ENCODE assay signal across 11 cellular contexts in genomic region chr2:11346129-11346528, GRCh38. TPM values are rescaled to one million over a fixed set of nuclear protein-coding genes. Genes with fewer than 3 reads are reported as not detected.
DNase-seq lines count a peak whose midpoint lies in the region; ATAC-seq and TF ChIP-seq lines count a peak whose summit lies in the region.
"Had no signal": no experiment of that assay in that cellular context is flagged by ENCODE, and none has a peak within 500 bp of the region (broad histone marks: within the 10 kb centered on the region; RNA-seq: fewer than 3 reads in every experiment).

No MANE protein-coding gene starts in this region.

- no peaks in the 10 kb centered on the region for H3K9me2 ChIP-seq in hepatocyte (replicated peaks; ENCODE audit: insufficient read depth)

- H3K36me3 Mint-ChIP-seq in CD4-positive, CD25-positive, alpha-beta regulatory T cell, result no peaks in the 10 kb centered on the region

- H3K27me3 Mint-ChIP-seq in CD4-positive, CD25-positive, alpha-beta regulatory T cell, result peaks cover 6% of the 10 kb centered on the region
- H3K27me3 Mint-ChIP-seq in stimulated activated naive CD8-positive, alpha-beta T cell treated with anti-CD3 and anti-CD28 coated beads, Interleukin-15, amount 100 ng/mL, for 72 hours, result peaks cover 8% of the 10 kb centered on the region

- H4K20me1 ChIP-seq in hepatocyte (ENCODE audit: insufficient read depth, poor library complexity, severe bottlenecking), result peaks cover 24% of the 10 kb centered on the region

- peaks cover 29% of the 10 kb centered on the region for H3K79me2 ChIP-seq in hepatocyte

- TF ChIP-seq EP300 in sigmoid colon (IDR thresholded peaks at IDR 0.05), result no peak

- H3K27ac ChIP-seq in CD4-positive, CD25-positive, alpha-beta regulatory T cell (ENCODE audit: insufficient read depth, low read length, poor library complexity, severe bottlenecking), result no peak overlapping the region
- H3K27ac ChIP-seq in SJSA1, result peak overlapping the region; percentile 99; the same call in 1 of the 2 replicates
- H3K27ac ChIP-seq in hepatocyte, result peak overlapping the region; percentile 100
- peak overlapping the region; percentile 98 to 100 (median 98) for H3K27ac ChIP-seq in sigmoid colon

- no peaks in the 10 kb centered on the region for H3K36me3 ChIP-seq in CD4-positive, CD25-positive, alpha-beta regulatory T cell (ENCODE audit: control insufficient read depth, insufficient read depth, low read length)
- H3K36me3 ChIP-seq in SJSA1, result peaks cover 13% of the 10 kb centered on the region
- H3K36me3 ChIP-seq in hepatocyte (replicated peaks; ENCODE audit: insufficient read depth, low read depth), result no peaks in the 10 kb centered on the region
- no peaks in the 10 kb centered on the region for H3K36me3 ChIP-seq in sigmoid colon

- TF ChIP-seq CTCF in hepatocyte (IDR thresholded peaks at IDR 0.05; ENCODE audit: poor library complexity) (no peak), sigmoid colon (IDR thresholded peaks at IDR 0.05) (no peak)

- no peak for DNase-seq in CD4-positive, CD25-positive, alpha-beta regulatory T cell
- DNase-seq in SJSA1 (ENCODE audit: low read depth in 1 of 2, low spot score in 2 of 2), result no peak
- no peak for DNase-seq in hepatocyte (ENCODE audit: low spot score)
- DNase-seq in sigmoid colon, result no peak
- no peak for DNase-seq in NCI-H1092 treated with DMSO at 0.1 percent for 48 hours (lab: John Stamatoyannopoulos, UW)
- DNase-seq in stimulated activated naive CD8-positive, alpha-beta T cell treated with anti-CD3 and anti-CD28 coated beads, Interleukin-15, amount 100 ng/mL, for 72 hours, result no peak
- DNase-seq: activated T-cell treated with anti-CD3 and anti-CD28 coated beads for 4 hours, NCI-H1417, T-helper 9 cell had no signal

- no peak for TF ChIP-seq POLR2A in sigmoid colon (IDR thresholded peaks at IDR 0.05)

- no peak for ATAC-seq in CD4-positive, CD25-positive, alpha-beta regulatory T cell (ENCODE audit: low read depth in 2 of 2)
- no peak for ATAC-seq in stimulated activated naive CD8-positive, alpha-beta T cell treated with anti-CD3 and anti-CD28 coated beads, Interleukin-15, amount 100 ng/mL, for 72 hours
- no peak for ATAC-seq in HG03439 (IDR thresholded peaks at IDR 0.05; ENCODE audit: unreplicated experiment)
- no peak for ATAC-seq in HG02938 (IDR thresholded peaks at IDR 0.05; ENCODE audit: unreplicated experiment)

- H2AFZ ChIP-seq in hepatocyte, result no peak overlapping the region

- peak overlapping the region; percentile 12 to 96 (median 85) for H3K4me3 Mint-ChIP-seq in CD4-positive, CD25-positive, alpha-beta regulatory T cell
- H3K4me3 Mint-ChIP-seq in stimulated activated naive CD8-positive, alpha-beta T cell treated with anti-CD3 and anti-CD28 coated beads, Interleukin-15, amount 100 ng/mL, for 72 hours, result no peak overlapping the region

- H3K9me3 ChIP-seq in CD4-positive, CD25-positive, alpha-beta regulatory T cell (ENCODE audit: control insufficient read depth in 2 of 2, low read length in 2 of 2), result no peaks in the 10 kb centered on the region
- no peaks in the 10 kb centered on the region; the same call in 1 of the 2 replicates for H3K9me3 ChIP-seq in SJSA1 (replicated peaks)
- H3K9me3 ChIP-seq in hepatocyte (ENCODE audit: low read depth), result no peaks in the 10 kb centered on the region
- H3K9me3 ChIP-seq in sigmoid colon, result no peaks in the 10 kb centered on the region

- H3K4me1 Mint-ChIP-seq in CD4-positive, CD25-positive, alpha-beta regulatory T cell, result peaks cover 7 to 29% (median 22%) of the 10 kb centered on the region in 4 donors
- H3K4me1 Mint-ChIP-seq in stimulated activated naive CD8-positive, alpha-beta T cell treated with anti-CD3 and anti-CD28 coated beads, Interleukin-15, amount 100 ng/mL, for 72 hours, result peaks cover 15% of the 10 kb centered on the region

- intact Hi-C loops in sigmoid colon (cut with DNase I), result no loop called here

- H3K4me1 ChIP-seq in CD4-positive, CD25-positive, alpha-beta regulatory T cell (ENCODE audit: control insufficient read depth, insufficient read depth, low read length, poor library complexity, severe bottlenecking), result peaks cover 31% of the 10 kb centered on the region
- H3K4me1 ChIP-seq in SJSA1 (replicated peaks) (peaks cover 18% of the 10 kb centered on the region), hepatocyte (ENCODE audit: insufficient read depth) (peaks cover 27% of the 10 kb centered on the region), sigmoid colon (peaks cover 0 to 24% (median 21%) of the 10 kb centered on the region in 4 donors)

- peak overlapping the region in 1 of 3 donors; percentile 57 for H3K27ac Mint-ChIP-seq in CD4-positive, CD25-positive, alpha-beta regulatory T cell
- no peak overlapping the region for H3K27ac Mint-ChIP-seq in stimulated activated naive CD8-positive, alpha-beta T cell treated with anti-CD3 and anti-CD28 coated beads, Interleukin-15, amount 100 ng/mL, for 72 hours

- H3K27me3 ChIP-seq in CD4-positive, CD25-positive, alpha-beta regulatory T cell (ENCODE audit: control insufficient read depth, insufficient read depth, low read length), result peaks cover 2% of the 10 kb centered on the region
- H3K27me3 ChIP-seq in SJSA1 (replicated peaks), result no peaks in the 10 kb centered on the region
- H3K27me3 ChIP-seq in hepatocyte, result no peaks in the 10 kb centered on the region
- no peaks in the 10 kb centered on the region for H3K27me3 ChIP-seq in sigmoid colon

- peaks cover 0 to 2% (median 0%) of the 10 kb centered on the region in 7 donors for H3K9me3 Mint-ChIP-seq in CD4-positive, CD25-positive, alpha-beta regulatory T cell
- H3K9me3 Mint-ChIP-seq in stimulated activated naive CD8-positive, alpha-beta T cell treated with anti-CD3 and anti-CD28 coated beads, Interleukin-15, amount 100 ng/mL, for 72 hours, result no peaks in the 10 kb centered on the region

- peak overlapping the region; percentile 13 for H3K4me3 ChIP-seq in CD4-positive, CD25-positive, alpha-beta regulatory T cell (ENCODE audit: low read depth, low read length)
- H3K4me3 ChIP-seq in SJSA1 (no peak overlapping the region), hepatocyte (no peak overlapping the region), sigmoid colon (no peak overlapping the region)

- H3K4me2 ChIP-seq in hepatocyte, result peak overlapping the region; percentile 85

- 98% methylated on average over 3 of the region's 3 CpGs for WGBS in hepatocyte (ENCODE audit: low lambda C conversion rate, missing lambda C conversion rate)
- WGBS in sigmoid colon, 2 donors, result 94% methylated on average over 3 of the region's 3 CpGs

RNA-seq across cellular contexts. Expression of gene ROCK2, which starts 1.7 kb away (rescaled TPM):
- total RNA-seq in CD4-positive, CD25-positive, alpha-beta regulatory T cell, result 20.6 TPM
- polyA plus RNA-seq in CD4-positive, CD25-positive, alpha-beta regulatory T cell, result 10 to 100 TPM in 2 of 4 donors, 1 to 10 TPM in 2; 8.6 to 12.7 (median 10.0) TPM
- 56.0 and 79.3 TPM in 2 replicates for total RNA-seq in SJSA1 (2014; rRNA removed; shearing (Covaris generic))
- 52.8 and 59.6 TPM in 2 replicates for total RNA-seq in hepatocyte
- polyA plus RNA-seq in hepatocyte, result 30.7 and 34.5 TPM in 2 replicates
- 10 to 100 TPM; 43.5 to 74.8 (median 48.3) TPM for total RNA-seq in sigmoid colon
- polyA plus RNA-seq in sigmoid colon, result 10 to 100 TPM; 15.2 to 21.3 (median 16.8) TPM

Comparison
In these comparisons a context has a peak if more than half of its experiments do, and no peak if none do; other contexts are left out.
1. H3K4me3 Mint-ChIP-seq: peak in CD4-positive, CD25-positive, alpha-beta regulatory T cell (4 of 4); none in stimulated activated naive CD8-positive, alpha-beta T cell treated with anti-CD3 and anti-CD28 coated beads, Interleukin-15, amount 100 ng/mL, for 72 hours (0 of 2).